In genomic region chr7:112399501-112399900, GRCh38 we compare ENCODE assay signal across 23 cellular contexts.
"Had no signal": no experiment of that assay in that cellular context is flagged by ENCODE, and none has a peak within 500 bp of the region (broad histone marks: within the 10 kb centered on the region; RNA-seq: fewer than 3 reads in every experiment).

No MANE protein-coding gene starts in this region.

- H3K4me3 Mint-ChIP-seq: natural killer cell treated with Interleukin-12 subunit alpha and Interleukin-12 subunit beta and Interleukin-15 and Interleukin-18, amount 100 ng/mL, for 72 hours; stimulated activated memory B cell treated with anti-CD40 and anti-IgM and Interleukin-4, amounts not matched to agents 10 μg/mL and 1 μg/mL and 100 μg/mL, for 72 hours had no signal

- H3K4me3 ChIP-seq: colonic mucosa, lung, right lobe of liver, spleen, testis, upper lobe of right lung had no signal

- H3K36me3 ChIP-seq: colonic mucosa, neutrophil, right lobe of liver, spleen, upper lobe of right lung had no signal

- DNase-seq: activated CD4-positive, alpha-beta T cell treated with anti-CD3 and anti-CD28 coated beads for 1 hour; activated CD8-positive, alpha-beta memory T cell treated with anti-CD3 and anti-CD28 coated beads for 24 hours; activated CD8-positive, alpha-beta memory T cell treated with anti-CD3 and anti-CD28 coated beads, Interleukin-2, amount 50 U/mL, for 48 hours; activated effector memory CD4-positive, alpha-beta T cell treated with anti-CD3 and anti-CD28 coated beads, Interleukin-2, amount 50 U/mL, for 16 hours; activated naive CD4-positive, alpha-beta T cell treated with anti-CD3 and anti-CD28 coated beads, Interleukin-2, amount 50 U/mL, for 16 hours; activated T-cell treated with anti-CD3 and anti-CD28 coated beads, Interleukin-2, amount 50 U/mL, for 48 hours; caudate nucleus; colonic mucosa; glutamatergic neuron; hippocampal formation; kidney; right lobe of liver; spleen; stimulated activated CD4-positive, alpha-beta T cell treated with anti-CD3 and anti-CD28 coated beads, Interleukin-4, amount 100 ng/mL, for 4 hours; testis; upper lobe of right lung had no signal

- H3K27ac ChIP-seq: colonic mucosa, neutrophil, parathyroid adenoma, right lobe of liver, spleen, testis, upper lobe of right lung, VCaP had no signal

- H3K4me1 Mint-ChIP-seq: stimulated activated memory B cell treated with anti-CD40 and anti-IgM and Interleukin-4, amounts not matched to agents 10 μg/mL and 1 μg/mL and 100 μg/mL, for 72 hours had no signal

- H3K9me3 Mint-ChIP-seq: natural killer cell treated with Interleukin-12 subunit alpha and Interleukin-12 subunit beta and Interleukin-15 and Interleukin-18, amount 100 ng/mL, for 72 hours; stimulated activated memory B cell treated with anti-CD40 and anti-IgM and Interleukin-4, amounts not matched to agents 10 μg/mL and 1 μg/mL and 100 μg/mL, for 72 hours had no signal

- H3K27ac Mint-ChIP-seq: natural killer cell treated with Interleukin-12 subunit alpha and Interleukin-12 subunit beta and Interleukin-15 and Interleukin-18, amount 100 ng/mL, for 72 hours; stimulated activated memory B cell treated with anti-CD40 and anti-IgM and Interleukin-4, amounts not matched to agents 10 μg/mL and 1 μg/mL and 100 μg/mL, for 72 hours had no signal

- H2AFZ ChIP-seq: parathyroid adenoma had no signal

- H3K36me3 Mint-ChIP-seq: natural killer cell treated with Interleukin-12 subunit alpha and Interleukin-12 subunit beta and Interleukin-15 and Interleukin-18, amount 100 ng/mL, for 72 hours; stimulated activated memory B cell treated with anti-CD40 and anti-IgM and Interleukin-4, amounts not matched to agents 10 μg/mL and 1 μg/mL and 100 μg/mL, for 72 hours had no signal

- H3K9ac ChIP-seq: parathyroid adenoma had no signal

- H3K4me1 ChIP-seq: colonic mucosa, right lobe of liver, spleen, testis, upper lobe of right lung had no signal

- H3K27me3 ChIP-seq: colonic mucosa, right lobe of liver, testis, upper lobe of right lung had no signal

- H3K9me3 ChIP-seq: colonic mucosa, neutrophil, right lobe of liver, spleen, testis, upper lobe of right lung had no signal

- ATAC-seq: left lobe of liver; natural killer cell treated with Interleukin-12 subunit alpha and Interleukin-12 subunit beta and Interleukin-15 and Interleukin-18, amount 100 ng/mL, for 72 hours; right lobe of liver; stimulated activated memory B cell treated with anti-CD40 and anti-IgM and Interleukin-4, amounts not matched to agents 10 μg/mL and 1 μg/mL and 100 μg/mL, for 72 hours; upper lobe of right lung had no signal
